ENCODE assay signal across 8 cellular contexts in the genomic region with DNA sequence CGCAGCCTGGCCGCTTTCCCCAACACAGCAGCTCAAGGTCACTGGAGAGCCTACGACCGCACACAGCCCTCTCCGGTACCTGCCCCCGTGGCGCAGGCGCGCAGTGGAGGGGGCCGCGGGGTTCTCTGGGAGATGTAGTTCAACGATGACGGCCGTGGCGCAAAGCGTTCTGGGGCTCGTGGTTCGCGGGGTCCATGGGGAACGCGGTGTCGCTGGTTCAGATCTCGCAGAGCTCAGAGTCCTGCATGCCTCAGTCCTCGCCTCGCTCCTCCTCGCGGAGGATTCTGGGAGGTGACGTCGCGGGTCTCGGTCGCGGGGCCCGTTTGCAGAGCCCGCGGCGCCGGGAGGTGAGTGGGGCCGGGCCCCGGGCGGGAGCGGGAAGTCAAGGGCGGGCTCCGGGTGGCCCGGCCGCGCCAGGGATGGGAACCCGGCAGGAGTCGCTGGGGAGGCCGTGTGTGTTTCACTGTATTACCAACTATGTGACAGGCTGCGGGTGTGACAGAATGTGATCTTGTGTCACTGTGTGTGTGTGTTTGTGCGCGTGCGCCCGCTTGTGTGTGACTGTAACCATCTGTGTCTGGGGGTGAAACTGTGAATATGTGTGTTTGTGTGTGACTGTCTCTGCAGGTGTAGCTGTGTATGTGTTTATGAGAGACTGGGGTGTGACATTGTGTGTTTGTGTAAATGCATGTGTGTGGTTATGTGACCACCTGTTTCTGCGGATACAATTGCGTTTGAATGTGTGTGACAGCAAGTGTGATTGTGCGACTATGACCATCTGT. TPM values are rescaled to one million over a fixed set of nuclear protein-coding genes. Genes with fewer than 3 reads are reported as not detected.
DNase-seq lines count a peak whose midpoint lies in the region; ATAC-seq and TF ChIP-seq lines count a peak whose summit lies in the region.

A gene (plus strand): TSS at position 220 of the 782 bp plus-strand sequence. CDS start 3,100 bp downstream, outside the sequence.

- peak; percentile 95 for DNase-seq in AG10803 (ENCODE audit: low read depth)
- DNase-seq in NCI-H345 treated with DMSO at 0.1 percent for 48 hours (lab: John Stamatoyannopoulos, UW; ENCODE audit: unreplicated experiment), result peak; percentile 100
- DNase-seq in activated CD4-positive, CD25-positive, alpha-beta regulatory T cell treated with anti-CD3 and anti-CD28 coated beads, Interleukin-2, amount 50 U/mL, for 72 hours, result peak; percentile 95
- DNase-seq in cerebellum (ENCODE audit: low spot score), result peak; percentile 97
- DNase-seq in islet precursor cell, result peak; percentile 99
- peak; percentile 94 for DNase-seq in stimulated activated CD4-positive, alpha-beta T cell treated with anti-CD3 and anti-CD28 coated beads, Interleukin-12 subunit alpha, Interleukin-12 subunit beta, amount 100 ng/mL, for 4 hours

- H3K4me3 ChIP-seq in AG10803 (ENCODE audit: low read length), result peak within 1 kb of the TSS; percentile 90

- peak; percentile 97 for ATAC-seq in GM19025 (IDR thresholded peaks at IDR 0.05; ENCODE audit: low read depth, unreplicated experiment)
- ATAC-seq in HG03280 (IDR thresholded peaks at IDR 0.05; ENCODE audit: unreplicated experiment), result peak; percentile 97

- 0 out of 2 replicates have a peak, but pooled peaks have one; percentile 14 for TF ChIP-seq CTCF in AG10803 (conservative IDR thresholded peaks at IDR 0.05; ENCODE audit: low read length)

RNA-seq across cellular contexts. Expression of the gene that starts here (rescaled TPM):
- 18.5 TPM for total RNA-seq in cerebellum

Comparison
In these comparisons a context has a peak if more than half of its experiments do, and no peak if none do; other contexts are left out.
1. Peak in every context shown above with its lines: DNase-seq, ATAC-seq and H3K4me3 ChIP-seq.